14 cellular contexts compared by ENCODE assay signal in genomic region chr20:44649976-44650375, GRCh38. TPM values are rescaled to one million over a fixed set of nuclear protein-coding genes. Genes with fewer than 3 reads are reported as not detected.
DNase-seq lines count a peak whose midpoint lies in the region; ATAC-seq and TF ChIP-seq lines count a peak whose summit lies in the region.
"Had no signal": no experiment of that assay in that cellular context is flagged by ENCODE, and none has a peak within 500 bp of the region (broad histone marks: within the 10 kb centered on the region; RNA-seq: fewer than 3 reads in every experiment).

No MANE protein-coding gene starts in this region.

- no peak for DNase-seq in activated naive CD4-positive, alpha-beta T cell treated with anti-CD3 and anti-CD28 coated beads for 36 hours
- no peak for DNase-seq in activated naive CD4-positive, alpha-beta T cell (lab: John Stamatoyannopoulos, UW)
- no peak for DNase-seq in effector memory CD8-positive, alpha-beta T cell
- DNase-seq in NCI-H1048 (lab: John Stamatoyannopoulos, UW) = no peak
- DNase-seq: activated CD4-positive, CD25-positive, alpha-beta regulatory T cell treated with anti-CD3 and anti-CD28 coated beads, Interleukin-2, amount 50 U/mL, for 72 hours; dorsolateral prefrontal cortex; EL; foreskin melanocyte; NCI-H526 had no signal

- H3K9me2 ChIP-seq in OCI-LY1 (ENCODE audit: low read depth, low read length) = no peaks in the 10 kb centered on the region

- peaks cover 12% of the 10 kb centered on the region; the same call in 1 of the 2 replicates for H3K27me3 ChIP-seq in OCI-LY1 (ENCODE audit: insufficient read depth, low read length)
- H3K27me3 ChIP-seq: SJSA1 had no signal

- H3K4me1 ChIP-seq in OCI-LY1 (ENCODE audit: insufficient read depth, low read length, severe bottlenecking) = peaks cover 72% of the 10 kb centered on the region

- H3K4me1 Mint-ChIP-seq in activated naive CD4-positive, alpha-beta T cell treated with anti-CD3 and anti-CD28 coated beads for 36 hours (ENCODE audit: low read depth) = peaks cover 64% of the 10 kb centered on the region
- peaks cover 54 to 63% of the 10 kb centered on the region in 2 donors for H3K4me1 Mint-ChIP-seq in effector memory CD8-positive, alpha-beta T cell (ENCODE audit: low read depth in 2 of 2)
- peaks cover 74% of the 10 kb centered on the region for H3K4me1 Mint-ChIP-seq in stimulated activated memory B cell treated with anti-CD40 and anti-IgM and Interleukin-4, amounts not matched to agents 10 μg/mL and 1 μg/mL and 100 μg/mL, for 72 hours

- intact Hi-C loops in activated naive CD4-positive, alpha-beta T cell treated with anti-CD3 and anti-CD28 coated beads for 36 hours (cut with micrococcal nuclease) = loop anchor here (2.0 to 10.0 kb wide), 4 partner anchors 317 to 1905 kb away; partner anchors contain the start of genes OCSTAMP, OSER1 and STK4

- TF ChIP-seq CTCF in OCI-LY1 (IDR thresholded peaks at IDR 0.05; ENCODE audit: low read length) = no peak

- no peaks in the 10 kb centered on the region for H3F3A ChIP-seq in OCI-LY1 (ENCODE audit: insufficient read depth, low read length)

- no peak overlapping the region; the same call in 1 of the 2 replicates for H3K9ac ChIP-seq in OCI-LY1 (ENCODE audit: low read length)

- peak overlapping the region; percentile 87 for H3K4me3 Mint-ChIP-seq in activated naive CD4-positive, alpha-beta T cell treated with anti-CD3 and anti-CD28 coated beads for 36 hours
- H3K4me3 Mint-ChIP-seq in effector memory CD8-positive, alpha-beta T cell = peak overlapping the region; percentile 86 to 90
- H3K4me3 Mint-ChIP-seq in stimulated activated memory B cell treated with anti-CD40 and anti-IgM and Interleukin-4, amounts not matched to agents 10 μg/mL and 1 μg/mL and 100 μg/mL, for 72 hours = peak overlapping the region; percentile 86

- H3K79me2 ChIP-seq in OCI-LY1 (ENCODE audit: insufficient read depth, low read length) = no peaks in the 10 kb centered on the region

- peaks cover 9% of the 10 kb centered on the region for H3K9me3 Mint-ChIP-seq in activated naive CD4-positive, alpha-beta T cell treated with anti-CD3 and anti-CD28 coated beads for 36 hours
- H3K9me3 Mint-ChIP-seq in effector memory CD8-positive, alpha-beta T cell = no peaks in the 10 kb centered on the region
- H3K9me3 Mint-ChIP-seq in stimulated activated memory B cell treated with anti-CD40 and anti-IgM and Interleukin-4, amounts not matched to agents 10 μg/mL and 1 μg/mL and 100 μg/mL, for 72 hours = no peaks in the 10 kb centered on the region

- peak overlapping the region; percentile 95 for H3K4me2 ChIP-seq in OCI-LY1 (ENCODE audit: low read length)

- H4K20me1 ChIP-seq in OCI-LY1 (ENCODE audit: insufficient read depth, low read length) = no peaks in the 10 kb centered on the region

- no peak overlapping the region for H3K27ac Mint-ChIP-seq in activated naive CD4-positive, alpha-beta T cell treated with anti-CD3 and anti-CD28 coated beads for 36 hours
- peak overlapping the region; percentile 92 to 98 for H3K27ac Mint-ChIP-seq in effector memory CD8-positive, alpha-beta T cell
- peak overlapping the region; percentile 84 for H3K27ac Mint-ChIP-seq in stimulated activated memory B cell treated with anti-CD40 and anti-IgM and Interleukin-4, amounts not matched to agents 10 μg/mL and 1 μg/mL and 100 μg/mL, for 72 hours

- H3K36me3 ChIP-seq in OCI-LY1 (ENCODE audit: insufficient read depth, low read length) = no peaks in the 10 kb centered on the region; the same call in 1 of the 2 replicates
- H3K36me3 ChIP-seq: SJSA1 had no signal

- peak overlapping the region; percentile 33 for H3K27ac ChIP-seq in OCI-LY1 (ENCODE audit: low read depth, low read length, poor library complexity, severe bottlenecking)
- H3K27ac ChIP-seq: SJSA1 had no signal

- CTCF ChIA-PET in activated naive CD4-positive, alpha-beta T cell treated with anti-CD3 and anti-CD28 coated beads for 36 hours (lab: Charles Lee) = interaction anchor here (0.6 to 2.4 kb wide), 9 partner anchors 18 to 394 kb away, joined by 3 to 9 read pairs (median 3); no protein-coding TSS in a partner anchor

- no peak for ATAC-seq in effector memory CD8-positive, alpha-beta T cell (replicated peaks)
- ATAC-seq in stimulated activated memory B cell treated with anti-CD40 and anti-IgM and Interleukin-4, amounts not matched to agents 10 μg/mL and 1 μg/mL and 100 μg/mL, for 72 hours = no peak
- no peak for ATAC-seq in GM21576 (IDR thresholded peaks at IDR 0.05; ENCODE audit: unreplicated experiment)
- ATAC-seq in GM18870 (IDR thresholded peaks at IDR 0.05; ENCODE audit: unreplicated experiment) = no peak

- H3K4me3 ChIP-seq in OCI-LY1 (ENCODE audit: low read depth, low read length, poor library complexity, severe bottlenecking) = peak overlapping the region; percentile 81
- H3K4me3 ChIP-seq: SJSA1 had no signal

- no peaks in the 10 kb centered on the region for H3K27me3 Mint-ChIP-seq in activated naive CD4-positive, alpha-beta T cell treated with anti-CD3 and anti-CD28 coated beads for 36 hours (ENCODE audit: low read depth)
- no peaks in the 10 kb centered on the region for H3K27me3 Mint-ChIP-seq in effector memory CD8-positive, alpha-beta T cell
- H3K27me3 Mint-ChIP-seq in stimulated activated memory B cell treated with anti-CD40 and anti-IgM and Interleukin-4, amounts not matched to agents 10 μg/mL and 1 μg/mL and 100 μg/mL, for 72 hours = no peaks in the 10 kb centered on the region

- no peaks in the 10 kb centered on the region for H3K36me3 Mint-ChIP-seq in activated naive CD4-positive, alpha-beta T cell treated with anti-CD3 and anti-CD28 coated beads for 36 hours (ENCODE audit: low read depth)
- peaks cover 4% of the 10 kb centered on the region for H3K36me3 Mint-ChIP-seq in effector memory CD8-positive, alpha-beta T cell (ENCODE audit: insufficient read depth)
- no peaks in the 10 kb centered on the region for H3K36me3 Mint-ChIP-seq in stimulated activated memory B cell treated with anti-CD40 and anti-IgM and Interleukin-4, amounts not matched to agents 10 μg/mL and 1 μg/mL and 100 μg/mL, for 72 hours

- H3K9me3 ChIP-seq in OCI-LY1 (ENCODE audit: low read length) = no peaks in the 10 kb centered on the region
- H3K9me3 ChIP-seq: SJSA1 had no signal

- H2AFZ ChIP-seq in OCI-LY1 (ENCODE audit: low read length) = no peak overlapping the region

RNA-seq across cellular contexts. Expression of gene ADA, which starts 1.5 kb away (rescaled TPM):
- total RNA-seq in activated naive CD4-positive, alpha-beta T cell treated with anti-CD3 and anti-CD28 coated beads for 36 hours = 10 to 100 TPM; 54.6 to 54.9 TPM
